In genomic region chr1:160607051-160608032, GRCh38 we compare ENCODE assay signal across 8 cellular contexts. TPM values are rescaled to one million over a fixed set of nuclear protein-coding genes. Genes with fewer than 3 reads are reported as not detected.
DNase-seq lines count a peak whose midpoint lies in the region; ATAC-seq, FAIRE-seq and TF ChIP-seq lines count a peak whose summit lies in the region.

No MANE protein-coding gene starts in this region.

- H3K4ac ChIP-seq in H1 (replicated peaks; ENCODE audit: insufficient read length, low read depth, low read length) (no peak overlapping the region), mesenchymal stem cell (ENCODE audit: low read depth in 1 of 2, low read length in 2 of 2) (no peak overlapping the region)

- H4K20me1 ChIP-seq in H1 (replicated peaks in 1 of 2; ENCODE audit: control insufficient read depth in 1 of 2, insufficient read depth in 2 of 2, low read length in 2 of 2), result no peaks in the 10 kb centered on the region

- H3K9ac ChIP-seq in H1 (replicated peaks in 1 of 4; ENCODE audit: extremely low read depth in 1 of 4, low read depth in 3 of 4, low read length in 3 of 4) (no peak overlapping the region), mesenchymal stem cell (ENCODE audit: low read length) (no peak overlapping the region)

- no peak overlapping the region for H3K56ac ChIP-seq in H1 (replicated peaks; ENCODE audit: insufficient read length, low read depth, low read length)

- H2BK20ac ChIP-seq in H1 (ENCODE audit: low read length), result no peak overlapping the region

- H4K5ac ChIP-seq in H1 (ENCODE audit: insufficient read length, low read depth, low read length), result no peak overlapping the region

- H3K79me2 ChIP-seq in H1 (ENCODE audit: control insufficient read depth in 1 of 2, insufficient read depth in 2 of 2, low read length in 2 of 2), result no peaks in the 10 kb centered on the region

- H3K4me2 ChIP-seq in H1 (ENCODE audit: insufficient read depth in 1 of 2, low read depth in 2 of 2, low read length in 2 of 2), result no peak overlapping the region
- H3K4me2 ChIP-seq in mesenchymal stem cell (ENCODE audit: low read length, poor library complexity, severe bottlenecking), result no peak overlapping the region

- H2BK12ac ChIP-seq in H1 (ENCODE audit: low read depth, low read length), result no peak overlapping the region
- no peak overlapping the region for H2BK12ac ChIP-seq in mesenchymal stem cell (ENCODE audit: low read length in 2 of 2)

- H3K4me3 ChIP-seq in H1 (ENCODE audit: extremely low read depth in 1 of 4, insufficient read depth in 2 of 4, low read depth in 3 of 4, low read length in 4 of 4), result no peak overlapping the region
- no peak overlapping the region for H3K4me3 ChIP-seq in mesenchymal stem cell (ENCODE audit: insufficient read depth in 1 of 2, low read depth in 1 of 2, low read length in 2 of 2)
- no peak overlapping the region for H3K4me3 ChIP-seq in vagina

- H3K9me3 ChIP-seq in H1 (ENCODE audit: insufficient read depth in 2 of 2, low read depth in 1 of 2, low read length in 1 of 2) (no peaks in the 10 kb centered on the region), mesenchymal stem cell (ENCODE audit: control insufficient read depth, low read length) (no peaks in the 10 kb centered on the region), vagina (no peaks in the 10 kb centered on the region)

- H2AK5ac ChIP-seq in H1 (ENCODE audit: low read depth, low read length), result no peak overlapping the region
- H2AK5ac ChIP-seq in mesenchymal stem cell (ENCODE audit: low read length, severe bottlenecking), result no peak overlapping the region

- H3K27ac Mint-ChIP-seq in WTC11, result no peak overlapping the region

- H3K4me1 ChIP-seq in H1 (replicated peaks in 1 of 4; ENCODE audit: control insufficient read depth in 3 of 4, insufficient read depth in 4 of 4, low read length in 3 of 4) (peaks cover 0 to 2% (median 0%) of the 10 kb centered on the region in 4 experiments; a peak in 1 of 7 replicates), mesenchymal stem cell (ENCODE audit: control insufficient read depth, insufficient read depth, low read depth, low read length) (peaks cover 4% of the 10 kb centered on the region), vagina (no peaks in the 10 kb centered on the region)

- H3K27me3 Mint-ChIP-seq in WTC11 (ENCODE audit: low read depth), result no peaks in the 10 kb centered on the region; the same call in 1 of the 2 replicates

- intact Hi-C loops in vagina (cut with DNase I), result no loop called here

- peak overlapping the region; percentile 15; the same call in 1 of the 2 replicates for H2AFZ ChIP-seq in H1 (ENCODE audit: low read length)
- H2AFZ ChIP-seq in mesenchymal stem cell (ENCODE audit: low read depth, low read length), result no peak overlapping the region

- TF ChIP-seq RAD21 in H1 (IDR thresholded peaks at IDR 0.05 in 1 of 2, conservative IDR thresholded peaks at IDR 0.05 in 1 of 2; ENCODE audit: low read depth in 2 of 2, low read length in 2 of 2), result peak; percentile 94

- H3K36me3 ChIP-seq in H1 (ENCODE audit: control insufficient read depth in 2 of 4, insufficient read depth in 4 of 4, low read length in 3 of 4) (no peaks in the 10 kb centered on the region), mesenchymal stem cell (ENCODE audit: control insufficient read depth in 1 of 2, insufficient read depth in 2 of 2, low read depth in 1 of 2, low read length in 2 of 2) (no peaks in the 10 kb centered on the region), vagina (no peaks in the 10 kb centered on the region)

- no peak overlapping the region for H2BK120ac ChIP-seq in H1 (replicated peaks; ENCODE audit: low read depth, low read length)
- no peak overlapping the region for H2BK120ac ChIP-seq in mesenchymal stem cell (ENCODE audit: low read depth, low read length)

- H3K4me1 Mint-ChIP-seq in WTC11, result peaks cover 53% of the 10 kb centered on the region

- H3K9me3 Mint-ChIP-seq in WTC11, result peaks cover 30% of the 10 kb centered on the region

- H3K23me2 ChIP-seq in H1 (ENCODE audit: low read depth, low read length), result no peaks in the 10 kb centered on the region

- no peaks in the 10 kb centered on the region for H3K27me3 ChIP-seq in H1 (replicated peaks in 1 of 4; ENCODE audit: control insufficient read depth in 3 of 4, extremely low read depth in 1 of 4, insufficient read depth in 3 of 4, low read length in 3 of 4)
- H3K27me3 ChIP-seq in mesenchymal stem cell (ENCODE audit: control insufficient read depth in 1 of 2, insufficient read depth in 1 of 2, low read length in 2 of 2), result peaks cover 30 to 42% of the 10 kb centered on the region in 2 experiments
- H3K27me3 ChIP-seq in vagina, result no peaks in the 10 kb centered on the region

- no peak for TF ChIP-seq EP300 in H1 (IDR thresholded peaks at IDR 0.05; ENCODE audit: borderline replicate concordance in 1 of 2, low read depth in 2 of 2, low read length in 2 of 2)

- ATAC-seq in GM19035 (IDR thresholded peaks at IDR 0.05; ENCODE audit: unreplicated experiment), result peak; percentile 66
- ATAC-seq in HG03196 (IDR thresholded peaks at IDR 0.05; ENCODE audit: unreplicated experiment), result peak; percentile 65
- peak; percentile 81 for ATAC-seq in WTC11

- peak; percentile 56 for TF ChIP-seq CTCF in WTC11 (IDR thresholded peaks at IDR 0.05)
- peak in 2 of 3 experiments; percentile 84 to 86; a peak in 3 of 4 replicates for TF ChIP-seq CTCF in H1 (IDR thresholded peaks at IDR 0.05; ENCODE audit: control extremely low read depth in 1 of 3, insufficient read depth in 1 of 3, low read depth in 1 of 3, low read length in 3 of 3)
- peak in 2 of 3 experiments; percentile 29 to 38 for TF ChIP-seq CTCF in vagina (IDR thresholded peaks at IDR 0.05)

- no peak overlapping the region for H3K18ac ChIP-seq in H1 (ENCODE audit: extremely low read depth, low read length)
- H3K18ac ChIP-seq in mesenchymal stem cell (ENCODE audit: low read depth in 1 of 2, low read length in 2 of 2), result no peak overlapping the region

- POLR2A ChIA-PET in WTC11 (lab: Charles Lee) (no interaction called here), H1 (lab: Charles Lee; ENCODE audit: partially characterized antibody) (no interaction called here)

- peaks cover 11% of the 10 kb centered on the region for H3K36me3 Mint-ChIP-seq in WTC11

- CTCF ChIA-PET in WTC11 (lab: Charles Lee) (interaction anchor here (0.6 to 5.9 kb wide), 21 partner anchors 9 to 179 kb away, joined by 3 to 53 read pairs (median 3); no protein-coding TSS in a partner anchor), H1 (lab: Charles Lee; ENCODE audit: partially characterized antibody) (interaction anchor here (0.6 to 9.5 kb wide), 29 partner anchors 10 to 253 kb away, joined by 3 to 88 read pairs (median 4); no protein-coding TSS in a partner anchor)

- WGBS in H1 (ENCODE audit: extremely low coverage in 1 of 2, insufficient coverage in 1 of 2, insufficient read length in 1 of 2, insufficient replicate concordance in 2 of 2, low coverage in 1 of 2, low lambda C conversion rate in 2 of 2, missing lambda C conversion rate in 1 of 2), 2 experiments, result 48% methylated on average over 4 of the region's 4 CpGs; no CpG with 5 or more reads in 1 of the 2 experiments
- 48% methylated on average over 2 of the region's 4 CpGs for WGBS in mesenchymal stem cell

- H2BK15ac ChIP-seq in H1 (ENCODE audit: low read length), result no peak overlapping the region
- H2BK15ac ChIP-seq in mesenchymal stem cell (ENCODE audit: low read depth, poor library complexity, severe bottlenecking), result no peak overlapping the region

- H3K14ac ChIP-seq in H1 (ENCODE audit: insufficient read length), result no peak overlapping the region
- no peak overlapping the region for H3K14ac ChIP-seq in mesenchymal stem cell (ENCODE audit: low read length in 2 of 2)

- DNase-seq in COR-L47 (lab: John Stamatoyannopoulos, UW) (peak; percentile 40), NCI-H226 (peak; percentile 69), WTC11 (ENCODE audit: low spot score) (peak; percentile 45), H1 (ENCODE audit: low read depth in 1 of 2, low spot score in 2 of 2) (no peak), mesenchymal stem cell (peak; percentile 84), vagina (ENCODE audit: extremely low spot score in 2 of 2) (no peak)

- no peak overlapping the region for H2BK5ac ChIP-seq in H1 (ENCODE audit: low read depth, low read length)
- no peak overlapping the region for H2BK5ac ChIP-seq in mesenchymal stem cell (ENCODE audit: low read depth, low read length, poor library complexity, severe bottlenecking)

- H3K4me3 Mint-ChIP-seq in WTC11, result no peak overlapping the region

- FAIRE-seq in H1 (lab: Jason Lieb, UNC), result peak; percentile 96

- H3K79me1 ChIP-seq in H1 (ENCODE audit: low read depth, low read length), result no peaks in the 10 kb centered on the region
- H3K79me1 ChIP-seq in mesenchymal stem cell (replicated peaks; ENCODE audit: low read length, poor library complexity, severe bottlenecking), result no peaks in the 10 kb centered on the region

- H4K91ac ChIP-seq in H1 (replicated peaks; ENCODE audit: insufficient read length, low read length), result no peak overlapping the region
- H4K91ac ChIP-seq in mesenchymal stem cell (ENCODE audit: low read length), result no peak overlapping the region

- TF ChIP-seq POLR2A in H1 (IDR thresholded peaks at IDR 0.05; ENCODE audit: control extremely low read depth in 1 of 2, low read depth in 2 of 2, low read length in 2 of 2), result no peak
- no peak for TF ChIP-seq POLR2A in vagina (IDR thresholded peaks at IDR 0.05)

- no peak overlapping the region for H3K27ac ChIP-seq in H1 (ENCODE audit: low read depth, low read length)
- no peak overlapping the region for H3K27ac ChIP-seq in mesenchymal stem cell (ENCODE audit: low read length, poor library complexity, severe bottlenecking)
- no peak overlapping the region for H3K27ac ChIP-seq in vagina

- H3K23ac ChIP-seq in H1 (ENCODE audit: insufficient read length), result no peak overlapping the region
- H3K23ac ChIP-seq in mesenchymal stem cell (ENCODE audit: low read length in 2 of 2), result no peak overlapping the region

- H4K8ac ChIP-seq in H1 (ENCODE audit: extremely low read depth, insufficient read depth, low read length) (no peak overlapping the region), mesenchymal stem cell (ENCODE audit: low read length) (no peak overlapping the region)

RNA-seq across cellular contexts. Expression of gene CD84, which starts 28.0 kb away (rescaled TPM):
- total RNA-seq in WTC11 (2021) (0.02 to 0.30 TPM (median 0.17 TPM) in 3 replicates), vagina (8.1 TPM)
- total RNA-seq in H1 (2021; fragmentation: NEBNext Ultra II Directional; extraction: Animal tissue kit (Norgen Biotek cat#: 25700)), result not detected in 2 replicates
- not detected in 2 replicates for polyA plus RNA-seq in H1 (2011; rRNA removed)
- polyA plus RNA-seq in H1 (2011; cell fraction: cytosol; rRNA removed), result not detected
- polyA plus RNA-seq in H1 (2011; cell fraction: nucleus; rRNA removed), result not detected
- polyA plus RNA-seq in H1 (2012, experiment 1 of 2), result not detected in 4 replicates
- not detected for polyA plus RNA-seq in H1 (2012, experiment 2 of 2)
- polyA plus RNA-seq in H1 (2013, experiment 1 of 2), result not detected
- not detected for polyA plus RNA-seq in H1 (2013, experiment 2 of 2)
- not detected in 2 replicates for polyA minus RNA-seq in H1 (2011; rRNA and poly(A)+ RNA removed)
- not detected for polyA minus RNA-seq in H1 (2011; cell fraction: cytosol; rRNA and poly(A)+ RNA removed)
- not detected for polyA minus RNA-seq in H1 (2011; cell fraction: nucleus; rRNA and poly(A)+ RNA removed)
- polyA plus RNA-seq in mesenchymal stem cell (2013, experiment 1 of 2), result not detected
- polyA plus RNA-seq in mesenchymal stem cell (2013, experiment 2 of 2), result not detected

RNA-seq across cellular contexts. Expression of gene SLAMF1, which starts 39.5 kb away (rescaled TPM):
- 0.11 to 0.15 TPM (median 0.11 TPM) in 3 replicates for total RNA-seq in WTC11 (2021)
- total RNA-seq in H1 (2021; fragmentation: NEBNext Ultra II Directional; extraction: Animal tissue kit (Norgen Biotek cat#: 25700)), result not detected in 2 replicates
- polyA plus RNA-seq in H1 (2011; rRNA removed), result not detected in 2 replicates
- polyA plus RNA-seq in H1 (2011; cell fraction: cytosol; rRNA removed), result not detected
- polyA plus RNA-seq in H1 (2011; cell fraction: nucleus; rRNA removed), result not detected
- polyA plus RNA-seq in H1 (2012, experiment 1 of 2), result not detected in 4 replicates
- not detected for polyA plus RNA-seq in H1 (2012, experiment 2 of 2)
- not detected for polyA plus RNA-seq in H1 (2013, experiment 1 of 2)
- polyA plus RNA-seq in H1 (2013, experiment 2 of 2), result 0.02 TPM
- not detected in 2 replicates for polyA minus RNA-seq in H1 (2011; rRNA and poly(A)+ RNA removed)
- polyA minus RNA-seq in H1 (2011; cell fraction: cytosol; rRNA and poly(A)+ RNA removed), result not detected
- polyA minus RNA-seq in H1 (2011; cell fraction: nucleus; rRNA and poly(A)+ RNA removed), result not detected
- 0.12 TPM for polyA plus RNA-seq in mesenchymal stem cell (2013, experiment 1 of 2)
- 0.15 TPM for polyA plus RNA-seq in mesenchymal stem cell (2013, experiment 2 of 2)
- total RNA-seq in vagina, result 6.9 TPM

Comparison
In these comparisons a context has a peak if more than half of its experiments do, and no peak if none do; other contexts are left out.
1. DNase-seq: peak in COR-L47 (single experiment), NCI-H226 (single experiment), WTC11 (single experiment) and mesenchymal stem cell (single experiment); none in H1 (0 of 2) and vagina (0 of 2).
2. CTCF ChIP-seq: peak in every context shown above with its lines; median percentile 85 in H1; 56 in WTC11; 34 in vagina.
3. Peak in every context shown above with its lines, with median percentiles within 50 percentile points of each other: ATAC-seq.